Comparison of ENCODE assay signal across 31 cellular contexts in the genomic region with DNA sequence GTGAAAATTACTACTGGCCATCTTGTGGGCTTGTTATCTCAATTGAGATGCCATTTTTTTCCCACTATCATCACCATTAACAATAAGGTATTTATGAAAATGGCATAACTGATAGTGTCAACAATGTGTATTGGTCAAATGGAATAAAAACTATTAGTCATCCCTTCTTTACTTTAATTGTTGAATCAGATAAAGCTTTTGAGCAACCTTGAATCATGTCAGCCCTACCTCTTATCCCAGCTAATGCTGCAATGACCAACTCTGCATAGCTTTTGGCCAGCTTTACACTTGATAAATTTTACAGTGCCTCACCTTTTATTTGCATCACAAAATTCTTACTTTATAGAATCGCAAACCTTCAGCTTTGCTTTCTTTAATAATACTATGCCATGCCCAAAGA.
"Had no signal": no experiment of that assay in that cellular context is flagged by ENCODE, and none has a peak within 500 bp of the region (broad histone marks: within the 10 kb centered on the region; RNA-seq: fewer than 3 reads in every experiment).

No MANE protein-coding gene starts in this region.

- H3K27ac ChIP-seq: KMS-11 had no signal

- H3K36me3 ChIP-seq: MG63 had no signal

- H3K27me3 ChIP-seq: MG63 had no signal

- H3K4me3 ChIP-seq: MG63 had no signal

- DNase-seq: Karpas-422, Kasumi-1, KBM-7, KG1, MG63, MM.1S, MV-4-11, NCI-H1048, NCI-H1092, NCI-H1092 treated with DMSO at 0.1 percent for 48 hours, NCI-H1105, NCI-H1105 treated with DMSO at 0.1 percent for 48 hours, NCI-H1417, NCI-H1417 treated with DMSO at 0.1 percent for 48 hours, NCI-H1436, NCI-H1436 treated with DMSO at 0.1 percent for 48 hours, NCI-H1694, NCI-H1694 treated with DMSO at 0.1 percent for 48 hours, NCI-H187, NCI-H187 treated with DMSO at 0.1 percent for 48 hours, NCI-H2029, NCI-H2029 treated with DMSO at 0.1 percent for 48 hours, NCI-H2081, NCI-H2081 treated with DMSO at 0.1 percent for 48 hours, NCI-H2107, NCI-H2171, NCI-H2171 treated with DMSO at 0.1 percent for 48 hours, NCI-H2227 treated with DMSO at 0.1 percent for 48 hours, NCI-H226, NCI-H345 had no signal

- H3K4me2 ChIP-seq: KMS-11 had no signal

- H3K9me3 ChIP-seq: MG63 had no signal

- H3K9ac ChIP-seq: KMS-11 had no signal
